ENCODE assay signal across 8 cellular contexts in the genomic region with DNA sequence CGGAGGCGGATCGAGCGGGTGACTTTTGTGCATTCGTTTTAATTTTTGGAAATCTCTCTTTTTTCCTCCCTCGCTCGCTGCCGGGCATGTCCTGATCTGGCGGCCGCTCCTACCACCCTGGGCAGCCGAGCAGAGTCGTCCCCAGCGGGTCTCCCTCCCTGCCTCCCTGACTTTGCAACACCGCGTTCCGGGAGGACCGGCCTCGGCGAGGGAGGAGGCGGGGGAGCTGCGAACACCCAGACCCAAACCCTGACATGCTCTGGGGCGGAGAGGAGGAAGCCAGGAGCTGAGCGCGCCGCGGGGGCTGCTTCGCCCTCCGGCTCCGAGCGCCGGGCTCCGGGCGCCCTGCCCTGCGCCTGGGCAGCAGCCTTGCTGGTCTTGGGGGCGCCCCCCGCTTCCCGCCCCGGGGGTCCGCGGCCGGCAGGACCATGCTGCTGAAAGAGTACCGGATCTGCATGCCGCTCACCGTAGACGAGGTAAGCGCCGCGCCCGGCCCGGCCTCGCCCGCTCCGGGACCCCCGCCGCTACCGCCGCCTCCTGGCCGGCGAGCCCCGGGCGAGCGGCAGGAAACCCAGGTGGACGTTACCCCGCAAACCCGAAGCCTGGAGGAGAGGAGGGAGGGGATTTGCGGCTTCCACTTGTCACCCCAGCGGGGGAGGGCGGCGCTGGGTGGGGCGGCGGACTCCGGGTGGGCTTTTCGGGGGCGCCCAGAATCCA. TPM values are rescaled to one million over a fixed set of nuclear protein-coding genes. Genes with fewer than 3 reads are reported as not detected.
A peak's percentile ranks its signal among the peaks of the same experiment; 100 is the strongest.
DNase-seq lines count a peak whose midpoint lies in the region; ATAC-seq and TF ChIP-seq lines count a peak whose summit lies in the region.

No MANE protein-coding gene starts in this region.

- peak overlapping the region; percentile 27 for H2BK5ac ChIP-seq in IMR-90 (ENCODE audit: low read depth, low read length, poor library complexity, severe bottlenecking)

- DNase-seq in AG08395 (ENCODE audit: low spot score): peak; percentile 38
- peak; percentile 35 for DNase-seq in IMR-90
- DNase-seq in T-helper 9 cell: peak; percentile 42
- no peak for DNase-seq in brain microvascular endothelial cell
- DNase-seq in smooth muscle cell (lab: John Stamatoyannopoulos, UW; ENCODE audit: unreplicated experiment): peak; percentile 66
- DNase-seq in cortex of kidney (lab: John Stamatoyannopoulos, UW): no peak

- TF ChIP-seq RAD21 in IMR-90 (IDR thresholded peaks at IDR 0.05; ENCODE audit: low read length): no peak

- H4K5ac ChIP-seq in IMR-90 (ENCODE audit: low read depth, low read length): no peak overlapping the region

- H3K9me3 ChIP-seq in IMR-90 (ENCODE audit: control insufficient read depth, insufficient read depth, low read length) (no peaks in the 10 kb centered on the region), iPS-20b (ENCODE audit: insufficient read depth, low read depth, low read length) (no peaks in the 10 kb centered on the region), smooth muscle cell (replicated peaks; ENCODE audit: low read depth) (no peaks in the 10 kb centered on the region)

- peak overlapping the region; percentile 77 for H2AK9ac ChIP-seq in IMR-90 (replicated peaks; ENCODE audit: low read depth, low read length, poor library complexity)

- intact Hi-C loops in IMR-90 (cut with micrococcal nuclease): loop anchor here (2.0 kb wide), 1 partner anchor 253 kb away; no protein-coding TSS in a partner anchor

- peak overlapping the region; percentile 92 for H2AFZ ChIP-seq in IMR-90 (replicated peaks; ENCODE audit: low read length, poor library complexity)
- peak overlapping the region; percentile 93 for H2AFZ ChIP-seq in smooth muscle cell (ENCODE audit: low read depth)

- H3K79me2 ChIP-seq in smooth muscle cell (ENCODE audit: low read depth): peaks cover 9% of the 10 kb centered on the region

- H4K8ac ChIP-seq in IMR-90 (ENCODE audit: low read depth in 2 of 2, low read length in 2 of 2): no peak overlapping the region; a peak in 1 of 4 replicates

- H3K14ac ChIP-seq in IMR-90 (replicated peaks; ENCODE audit: low read depth, low read length): peak overlapping the region; percentile 17; the same call in 1 of the 2 replicates

- H3K9me1 ChIP-seq in IMR-90 (ENCODE audit: insufficient read depth, low read length): peaks cover 9% of the 10 kb centered on the region; the same call in 1 of the 2 replicates

- H3K27ac ChIP-seq in IMR-90 (ENCODE audit: insufficient read depth, low read length): peak overlapping the region; percentile 24
- peak overlapping the region; percentile 86 for H3K27ac ChIP-seq in brain microvascular endothelial cell
- peak overlapping the region; percentile 38 for H3K27ac ChIP-seq in iPS-20b (ENCODE audit: low read length)
- peak overlapping the region; percentile 73 for H3K27ac ChIP-seq in smooth muscle cell (ENCODE audit: low read depth)

- H3K4me1 ChIP-seq in IMR-90 (ENCODE audit: control insufficient read depth, insufficient read depth, low read length) (peaks cover 5% of the 10 kb centered on the region; the same call in 1 of the 2 replicates), iPS-20b (ENCODE audit: insufficient read depth, low read length) (peaks cover 7% of the 10 kb centered on the region; the same call in 1 of the 2 replicates), smooth muscle cell (ENCODE audit: low read depth) (peaks cover 7% of the 10 kb centered on the region)

- peaks cover 7% of the 10 kb centered on the region for H3F3A ChIP-seq in smooth muscle cell (ENCODE audit: low read depth)

- H3K23ac ChIP-seq in IMR-90 (ENCODE audit: low read depth, low read length): peak overlapping the region; percentile 35; the same call in 1 of the 2 replicates

- in situ Hi-C loops in IMR-90 (cut with MboI; ENCODE audit: low sequenced_read_pairs): no loop called here
- in situ Hi-C loops in brain microvascular endothelial cell (cut with HindIII; ENCODE audit: low pct_ligation_motif_present, low sequenced_read_pairs): no loop called here

- no peak overlapping the region for H3K56ac ChIP-seq in IMR-90 (ENCODE audit: extremely low read depth, insufficient read depth, low read length)

- CTCF ChIA-PET in IMR-90 (lab: Yijun Ruan, JAX): interaction anchor here (0.5 to 1.9 kb wide), 6 partner anchors 11 to 217 kb away, joined by 3 to 7 read pairs (median 4); no protein-coding TSS in a partner anchor

- POLR2A ChIA-PET in IMR-90 (lab: Charles Lee; ENCODE audit: unreplicated experiment): no interaction called here

- peak overlapping the region; percentile 64 for H3K9ac ChIP-seq in IMR-90 (ENCODE audit: low read depth, low read length)
- H3K9ac ChIP-seq in iPS-20b (ENCODE audit: low read depth, low read length): peak overlapping the region; percentile 90
- H3K9ac ChIP-seq in smooth muscle cell (ENCODE audit: low read depth): peak overlapping the region; percentile 69

- peak overlapping the region; percentile 36; the same call in 1 of the 2 replicates for H2BK120ac ChIP-seq in IMR-90 (ENCODE audit: low read depth, low read length)

- H3K27me3 ChIP-seq in IMR-90 (ENCODE audit: control insufficient read depth, insufficient read depth, low read length) (no peaks in the 10 kb centered on the region), brain microvascular endothelial cell (replicated peaks) (no peaks in the 10 kb centered on the region), iPS-20b (ENCODE audit: insufficient read depth, low read length) (no peaks in the 10 kb centered on the region), smooth muscle cell (ENCODE audit: low read depth) (no peaks in the 10 kb centered on the region)

- no TSS peak for BruUV-seq in IMR-90 (replicated peaks; lab: Mats Ljungman, UMichigan)

- no peak overlapping the region; the same call in 1 of the 2 replicates for H3K18ac ChIP-seq in IMR-90 (ENCODE audit: low read depth, low read length)

- H3K4me2 ChIP-seq in IMR-90 (ENCODE audit: low read depth, low read length): peak overlapping the region; percentile 47
- H3K4me2 ChIP-seq in smooth muscle cell: peak overlapping the region; percentile 94

- H4K20me1 ChIP-seq in IMR-90 (ENCODE audit: insufficient read depth, low read length) (no peaks in the 10 kb centered on the region), smooth muscle cell (ENCODE audit: low read depth) (no peaks in the 10 kb centered on the region)

- peak overlapping the region; percentile 59 for H3K4me3 ChIP-seq in IMR-90 (ENCODE audit: insufficient read depth, low read depth, low read length)
- H3K4me3 ChIP-seq in brain microvascular endothelial cell (ENCODE audit: low read depth, low read length): peak overlapping the region; percentile 78
- H3K4me3 ChIP-seq in iPS-20b (ENCODE audit: low read length): peak overlapping the region; percentile 85
- H3K4me3 ChIP-seq in smooth muscle cell: peak overlapping the region; percentile 71

- H2BK20ac ChIP-seq in IMR-90 (ENCODE audit: low read depth, low read length): no peak overlapping the region

- H4K91ac ChIP-seq in IMR-90 (ENCODE audit: insufficient read depth, low read depth, low read length): no peak overlapping the region

- dilution Hi-C loops in IMR-90 (cut with HindIII; ENCODE audit: low sequenced_read_pairs, unreplicated experiment): no loop called here

- WGBS in IMR-90 (ENCODE audit: extremely low coverage in 2 of 2, insufficient read length in 1 of 2), 2 experiments: 3% methylated on average over 8 of the region's 74 CpGs; no CpG with 5 or more reads in 1 of the 2 experiments
- 1% methylated on average over 54 of the region's 74 CpGs for WGBS in smooth muscle cell (ENCODE audit: low lambda C conversion rate)

- H3K36me3 ChIP-seq in IMR-90 (ENCODE audit: control insufficient read depth, insufficient read depth, low read length) (no peaks in the 10 kb centered on the region), brain microvascular endothelial cell (replicated peaks) (no peaks in the 10 kb centered on the region), iPS-20b (ENCODE audit: insufficient read depth, low read depth, low read length) (no peaks in the 10 kb centered on the region), smooth muscle cell (ENCODE audit: low read depth) (no peaks in the 10 kb centered on the region)

- no peak overlapping the region for H2BK15ac ChIP-seq in IMR-90 (ENCODE audit: low read depth, low read length)

- TF ChIP-seq POLR2A in IMR-90 (IDR thresholded peaks at IDR 0.05; ENCODE audit: low read depth, low read length): no peak; the same call in 1 of the 2 replicates

- peak overlapping the region; percentile 66; the same call in 1 of the 2 replicates for H3K4ac ChIP-seq in IMR-90 (ENCODE audit: low read depth, low read length)

- peaks cover 6 to 16% of the 10 kb centered on the region in 2 experiments for H3K79me1 ChIP-seq in IMR-90 (ENCODE audit: low read depth in 1 of 2, low read length in 2 of 2)

- ATAC-seq in GM19035 (IDR thresholded peaks at IDR 0.05; ENCODE audit: unreplicated experiment) (peak; percentile 20), IMR-90 (ENCODE audit: low read depth) (peak; percentile 19)

- no peak overlapping the region for H2AK5ac ChIP-seq in IMR-90 (ENCODE audit: low read depth, low read length)

- TF ChIP-seq CTCF in IMR-90 (conservative IDR thresholded peaks at IDR 0.05; ENCODE audit: low read depth, low read length): peak; percentile 39
- peak; percentile 36 for TF ChIP-seq CTCF in brain microvascular endothelial cell (IDR thresholded peaks at IDR 0.05; ENCODE audit: low read depth, low read length, missing control alignments)
- TF ChIP-seq CTCF in smooth muscle cell (IDR thresholded peaks at IDR 0.05; ENCODE audit: borderline replicate concordance, insufficient read depth, poor library complexity, severe bottlenecking): peak; percentile 30

TF ChIP-seq in IMR-90, 13 proteins besides CTCF, POLR2A, EP300 and RAD21:
- no peak for TF ChIP-seq MAFK (IDR thresholded peaks at IDR 0.05; ENCODE audit: low read depth, low read length)
- TF ChIP-seq CHD1 (IDR thresholded peaks at IDR 0.05; ENCODE audit: low read depth, low read length): 0 out of 2 replicates have a peak, but pooled peaks have one; percentile 21

RNA-seq across cellular contexts. Expression of a gene that starts 0.8 kb away (rescaled TPM):
- 4.1 and 5.0 TPM in 2 replicates for total RNA-seq in IMR-90 (2012; rRNA removed)
- polyA plus RNA-seq in IMR-90 (2012; rRNA removed): 3.4 and 4.1 TPM in 2 replicates
- 0.93 and 2.8 TPM in 2 replicates for polyA plus RNA-seq in IMR-90 (2012; cell fraction: cytosol; rRNA removed)
- 0.82 and 2.8 TPM in 2 replicates for polyA plus RNA-seq in IMR-90 (2012; cell fraction: nucleus; rRNA removed; ENCODE audit: low replicate concordance)
- 5.8 and 9.6 TPM in 2 replicates for total RNA-seq in smooth muscle cell
- polyA plus RNA-seq in smooth muscle cell: 12.5 and 17.4 TPM in 2 replicates

RNA-seq across cellular contexts. Expression of a gene that starts 11.5 kb away (rescaled TPM):
- 17.9 and 48.9 TPM in 2 replicates for total RNA-seq in IMR-90 (2012; rRNA removed)
- 30.8 and 39.7 TPM in 2 replicates for polyA plus RNA-seq in IMR-90 (2012; rRNA removed)
- polyA plus RNA-seq in IMR-90 (2012; cell fraction: cytosol; rRNA removed): 8.4 and 11.2 TPM in 2 replicates
- polyA plus RNA-seq in IMR-90 (2012; cell fraction: nucleus; rRNA removed; ENCODE audit: low replicate concordance): 3.8 and 14.1 TPM in 2 replicates
- 34.7 and 48.4 TPM in 2 replicates for total RNA-seq in smooth muscle cell
- polyA plus RNA-seq in smooth muscle cell: 51.7 and 65.9 TPM in 2 replicates

Comparison
In these comparisons a context has a peak if more than half of its experiments do, and no peak if none do; other contexts are left out.
1. DNase-seq: peak in AG08395 (single experiment), IMR-90 (single experiment), T-helper 9 cell (single experiment) and smooth muscle cell (single experiment); none in brain microvascular endothelial cell (single experiment) and cortex of kidney (single experiment).
2. H3K27ac ChIP-seq: peak in every context shown above with its lines; median percentile 86 in brain microvascular endothelial cell; 73 in smooth muscle cell; 38 in iPS-20b; 24 in IMR-90.
3. Peak in every context shown above with its lines, with median percentiles within 50 percentile points of each other: H3K4me3 ChIP-seq, H3K9ac ChIP-seq and CTCF ChIP-seq.